1 cellular context compared by ENCODE assay signal in genomic region chr17:7834554-7834890, GRCh38.
TF ChIP-seq lines count a peak whose summit lies in the region.

No MANE protein-coding gene starts in this region.

TF ChIP-seq in IMR-90, 13 proteins besides CTCF, POLR2A, EP300 and RAD21:
- TF ChIP-seq NFE2L2 (IDR thresholded peaks at IDR 0.05; ENCODE audit: low read depth, low read length): no peak
- no peak for TF ChIP-seq MAFK (IDR thresholded peaks at IDR 0.05; ENCODE audit: low read depth, low read length)
- TF ChIP-seq USF2 (IDR thresholded peaks at IDR 0.05; ENCODE audit: low read depth, low read length): no peak
- TF ChIP-seq RFX5 (IDR thresholded peaks at IDR 0.05; ENCODE audit: low read depth, low read length): no peak
- TF ChIP-seq SMC3 (IDR thresholded peaks at IDR 0.05; ENCODE audit: low read depth, low read length): no peak
- no peak for TF ChIP-seq CEBPB (IDR thresholded peaks at IDR 0.05; ENCODE audit: low read depth, low read length)
